Comparison of ENCODE assay signal across 23 cellular contexts in the genomic region with DNA sequence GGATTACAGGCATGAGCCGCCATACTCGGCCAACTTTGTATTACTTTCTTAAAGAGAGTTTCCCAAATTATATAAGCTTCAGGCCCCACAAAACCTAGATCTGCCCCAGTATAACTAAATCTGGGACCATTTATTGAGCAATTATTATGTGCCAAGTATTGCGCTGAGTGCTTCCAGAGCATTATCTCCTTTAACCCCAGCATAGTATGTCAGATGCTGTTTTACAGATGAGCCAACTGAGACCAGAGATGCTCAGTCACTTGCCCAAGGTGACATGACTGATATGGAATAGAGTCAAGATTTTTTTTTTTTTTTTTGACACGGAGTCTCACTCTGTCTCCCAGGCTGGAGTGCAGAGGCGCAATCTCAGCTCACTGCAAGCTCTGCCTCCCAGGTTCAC. TPM values are rescaled to one million over a fixed set of nuclear protein-coding genes. Genes with fewer than 3 reads are reported as not detected.
A peak's percentile ranks its signal among the peaks of the same experiment; 100 is the strongest.
DNase-seq lines count a peak whose midpoint lies in the region; ATAC-seq, FAIRE-seq and TF ChIP-seq lines count a peak whose summit lies in the region.
"Had no signal": no experiment of that assay in that cellular context is flagged by ENCODE, and none has a peak within 500 bp of the region (broad histone marks: within the 10 kb centered on the region; RNA-seq: fewer than 3 reads in every experiment).

No MANE protein-coding gene starts in this region.

- H3K27me3 Mint-ChIP-seq in nephron (ENCODE audit: low read depth), result peaks cover 9% of the 10 kb centered on the region
- H3K27me3 Mint-ChIP-seq in type B pancreatic cell, result no peaks in the 10 kb centered on the region
- peaks cover 25% of the 10 kb centered on the region for H3K27me3 Mint-ChIP-seq in activated CD8-positive, alpha-beta T cell treated with anti-CD3 and anti-CD28 coated beads, Interleukin-2, amount 10 ng/mL, durations not matched to agents 7 days and 5 days (ENCODE audit: low read depth)

- ATAC-seq in K562, result no peak
- ATAC-seq in activated CD8-positive, alpha-beta T cell treated with anti-CD3 and anti-CD28 coated beads, Interleukin-2, amount 10 ng/mL, durations not matched to agents 7 days and 5 days, result no peak
- ATAC-seq: HCT116 had no signal

- DNase-seq in K562 (ENCODE audit: extremely low read depth in 1 of 4, low spot score in 3 of 4) (no peak), type B pancreatic cell (ENCODE audit: extremely low spot score, unreplicated experiment) (no peak), GM19239 (ENCODE audit: insufficient read length, low spot score) (no peak), lower leg skin (ENCODE audit: low spot score in 2 of 2) (no peak)
- DNase-seq in activated CD8-positive, alpha-beta T cell treated with anti-CD3 and anti-CD28 coated beads, Interleukin-2, amount 10 ng/mL, durations not matched to agents 7 days and 5 days, result no peak
- DNase-seq: C1 segment of cervical spinal cord; CD4-positive, alpha-beta memory T cell; COR-L47; DMS53; DMS79 treated with DMSO at 0.1 percent for 48 hours; GF-D8; H9; HFFc6 had no signal

- H3K4me3 ChIP-seq in K562, result no peak overlapping the region
- no peak overlapping the region for H3K4me3 ChIP-seq in lower leg skin (ENCODE audit: low read depth, poor library complexity, severe bottlenecking)

- H3K36me3 Mint-ChIP-seq in nephron (ENCODE audit: low read depth) (no peaks in the 10 kb centered on the region), type B pancreatic cell (peaks cover 6% of the 10 kb centered on the region)
- H3K36me3 Mint-ChIP-seq in activated CD8-positive, alpha-beta T cell treated with anti-CD3 and anti-CD28 coated beads, Interleukin-2, amount 10 ng/mL, durations not matched to agents 7 days and 5 days (ENCODE audit: low read depth), result peaks cover 2% of the 10 kb centered on the region

- no peaks in the 10 kb centered on the region; the same call in 2 of the 3 replicates for H3K36me3 ChIP-seq in K562 (ENCODE audit: control insufficient read depth, insufficient read depth, low read length)

- no peaks in the 10 kb centered on the region for H3K9me3 ChIP-seq in K562 (replicated peaks; ENCODE audit: control insufficient read depth, insufficient read depth, low read depth, low read length)

- FAIRE-seq in K562 (lab: Jason Lieb, UNC) (no peak), GM19239 (lab: Jason Lieb, UNC) (no peak)
- FAIRE-seq: GM12891, GM18507 had no signal

- peak overlapping the region in 1 of 3 experiments; percentile 57 for H3K27ac Mint-ChIP-seq in nephron
- no peak overlapping the region for H3K27ac Mint-ChIP-seq in type B pancreatic cell
- H3K27ac Mint-ChIP-seq in activated CD8-positive, alpha-beta T cell treated with anti-CD3 and anti-CD28 coated beads, Interleukin-2, amount 10 ng/mL, durations not matched to agents 7 days and 5 days, result no peak overlapping the region
- H3K27ac Mint-ChIP-seq: HFFc6 had no signal

- CTCF ChIA-PET in K562 (lab: Yijun Ruan, JAX; ENCODE audit: low intra/inter-chr PET ratio), result no interaction called here
- CTCF ChIA-PET in activated CD8-positive, alpha-beta T cell treated with anti-CD3 and anti-CD28 coated beads, Interleukin-2, amount 10 ng/mL, durations not matched to agents 7 days and 5 days (lab: Charles Lee), result interaction anchor here (1.0 to 4.2 kb wide), 2 partner anchors 75 to 76 kb away, joined by 3 to 15 read pairs; no protein-coding TSS in a partner anchor

- no peaks in the 10 kb centered on the region for H3K9me3 Mint-ChIP-seq in nephron
- no peaks in the 10 kb centered on the region for H3K9me3 Mint-ChIP-seq in type B pancreatic cell
- no peaks in the 10 kb centered on the region for H3K9me3 Mint-ChIP-seq in activated CD8-positive, alpha-beta T cell treated with anti-CD3 and anti-CD28 coated beads, Interleukin-2, amount 10 ng/mL, durations not matched to agents 7 days and 5 days (ENCODE audit: insufficient read depth)
- H3K9me3 Mint-ChIP-seq: CD4-positive, alpha-beta memory T cell; H9; HFFc6 had no signal

- in situ Hi-C loops in K562 (cut with MboI), result no loop called here

- intact Hi-C loops in K562 (cut with micrococcal nuclease) (no loop called here), lower leg skin (cut with DNase I; ENCODE audit: low total_unique reads) (no loop called here)

- H3K9ac ChIP-seq in K562 (ENCODE audit: insufficient read depth in 1 of 2, low read depth in 2 of 2, low read length in 2 of 2), result no peak overlapping the region

- H3K4me2 ChIP-seq in K562 (ENCODE audit: insufficient read depth, low read length), result no peak overlapping the region

- no peak for TF ChIP-seq EP300 in K562 (IDR thresholded peaks at IDR 0.05; ENCODE audit: low read length)

- H3K4me1 Mint-ChIP-seq in nephron (peaks cover 20% of the 10 kb centered on the region), type B pancreatic cell (ENCODE audit: unreplicated experiment) (peaks cover 40% of the 10 kb centered on the region)
- peaks cover 6% of the 10 kb centered on the region for H3K4me1 Mint-ChIP-seq in activated CD8-positive, alpha-beta T cell treated with anti-CD3 and anti-CD28 coated beads, Interleukin-2, amount 10 ng/mL, durations not matched to agents 7 days and 5 days (ENCODE audit: low read depth)

- no peaks in the 10 kb centered on the region for H4K20me1 ChIP-seq in K562 (replicated peaks; ENCODE audit: control insufficient read depth, insufficient read depth, low read length)

- TF ChIP-seq POLR2A in K562 (conservative IDR thresholded peaks at IDR 0.05) (no peak), lower leg skin (IDR thresholded peaks at IDR 0.05) (no peak)

- POLR2A ChIA-PET in K562 (lab: Yijun Ruan, JAX), result interaction anchor here (0.7 kb wide), 1 partner anchor 280 kb away, joined by 3 read pairs; no protein-coding TSS in a partner anchor
- POLR2A ChIA-PET in activated CD8-positive, alpha-beta T cell treated with anti-CD3 and anti-CD28 coated beads, Interleukin-2, amount 10 ng/mL, durations not matched to agents 7 days and 5 days (lab: Charles Lee), result no interaction called here

- H3K4me1 ChIP-seq in K562 (replicated peaks in 1 of 2; ENCODE audit: control insufficient read depth in 2 of 2, insufficient read depth in 2 of 2, low read length in 2 of 2), result peaks cover 0 to 16% of the 10 kb centered on the region in 2 experiments; a peak in 2 of 5 replicates

- H2AFZ ChIP-seq in K562 (ENCODE audit: low read depth, low read length), result no peak overlapping the region

- H3K27ac ChIP-seq in K562 (ENCODE audit: extremely low read depth, low read depth, low read length), result no peak overlapping the region

- no peaks in the 10 kb centered on the region for H3K9me1 ChIP-seq in K562 (ENCODE audit: control insufficient read depth, insufficient read depth, low read length)

- no peaks in the 10 kb centered on the region; a peak in 1 of 5 replicates for H3K27me3 ChIP-seq in K562 (ENCODE audit: control insufficient read depth in 2 of 2, insufficient read depth in 2 of 2, low read length in 2 of 2)

- no peak for TF ChIP-seq RAD21 in K562 (CRISPR knock-in tag; conservative IDR thresholded peaks at IDR 0.05 in 1 of 2, IDR thresholded peaks at IDR 0.05 in 1 of 2)

- BruUV-seq in K562 (replicated peaks; lab: Mats Ljungman, UMichigan), result no TSS peak

- H3K4me3 Mint-ChIP-seq in nephron, result peak overlapping the region; percentile 25 to 74 (median 57)
- peak overlapping the region; percentile 53 for H3K4me3 Mint-ChIP-seq in type B pancreatic cell
- no peak overlapping the region for H3K4me3 Mint-ChIP-seq in activated CD8-positive, alpha-beta T cell treated with anti-CD3 and anti-CD28 coated beads, Interleukin-2, amount 10 ng/mL, durations not matched to agents 7 days and 5 days
- H3K4me3 Mint-ChIP-seq: CD4-positive, alpha-beta memory T cell; HFFc6 had no signal

- WGBS in K562 (ENCODE audit: insufficient coverage, low coverage, missing lambda C conversion rate), result 29% methylated on average over 5 of the region's 5 CpGs
- WGBS in lower leg skin, 2 donors, result 91 to 93% methylated on average over 5 of the region's 5 CpGs

- TF ChIP-seq CTCF in K562 (IDR thresholded peaks at IDR 0.05 in 2 of 3, conservative IDR thresholded peaks at IDR 0.05 in 1 of 3; ENCODE audit: insufficient read depth in 2 of 3, low read depth in 1 of 3, low read length in 3 of 3), result no peak
- TF ChIP-seq CTCF in nephron (IDR thresholded peaks at IDR 0.05; ENCODE audit: unreplicated experiment in 3 of 3), result no peak
- TF ChIP-seq CTCF in type B pancreatic cell (conservative IDR thresholded peaks at IDR 0.05), result no peak
- no peak for TF ChIP-seq CTCF in lower leg skin (IDR thresholded peaks at IDR 0.05)

- no peaks in the 10 kb centered on the region for H3K79me2 ChIP-seq in K562 (ENCODE audit: control insufficient read depth, insufficient read depth, low read length)

RNA-seq across cellular contexts. Expression of a gene that starts 1.9 kb away (rescaled TPM):
- 14.2 and 27.1 TPM in 2 replicates for total RNA-seq in K562 (2011; cell fraction: chromatin; rRNA removed; ENCODE audit: low replicate concordance)
- total RNA-seq in K562 (2011; cell fraction: nucleolus; rRNA removed), result 12.6 and 13.8 TPM in 2 replicates
- total RNA-seq in K562 (2011; cell fraction: nucleoplasm; rRNA removed), result 12.0 and 14.7 TPM in 2 replicates
- total RNA-seq in K562 (2014; rRNA removed) (3.3 and 3.5 TPM in 2 replicates), K562 (2014; rRNA removed; fragmentation: Illumina TruSeq; extraction: Trizol) (2.7 and 2.8 TPM in 2 replicates), K562 (2015; rRNA removed; fragmentation: Illumina TruSeq; extraction: Trizol) (2.5 and 3.2 TPM in 2 replicates), K562 (2021) (4.6 and 5.6 TPM in 2 replicates), type B pancreatic cell (ENCODE audit: low replicate concordance) (123 and 230 TPM in 2 replicates), lower leg skin (100 to 1,000 TPM; 181 to 244 (median 191) TPM)
- polyA plus RNA-seq in K562 (2011; rRNA removed) (3.2 and 4.7 TPM in 2 replicates), K562 (2014; fragmentation: Illumina TruSeq; extraction: Trizol) (3.4 and 4.2 TPM in 2 replicates), K562 (2014; fragmentation: Nextera tagmentation; extraction: Ambion mirVana) (under 1 TPM; 0.74 to 0.79 TPM), K562 (2014; rRNA removed) (4.1 and 6.3 TPM in 2 replicates)
- polyA plus RNA-seq in K562 (2011; cell fraction: cytosol; rRNA removed), result 2.6 and 5.3 TPM in 2 replicates
- polyA plus RNA-seq in K562 (2011; cell fraction: nucleus; rRNA removed), result 9.1 and 15.6 TPM in 2 replicates
- polyA plus RNA-seq in K562 (2012), result 3.2 and 6.6 TPM in 2 replicates
- 3.3 and 5.3 TPM in 2 replicates for polyA minus RNA-seq in K562 (2011; rRNA and poly(A)+ RNA removed)
- polyA minus RNA-seq in K562 (2011; cell fraction: cytosol; rRNA and poly(A)+ RNA removed), result 2.5 TPM in 2 replicates
- polyA minus RNA-seq in K562 (2011; cell fraction: nucleus; rRNA and poly(A)+ RNA removed), result 3.2 and 3.9 TPM in 2 replicates
- total RNA-seq in activated CD8-positive, alpha-beta T cell treated with anti-CD3 and anti-CD28 coated beads, Interleukin-2, amount 10 ng/mL, durations not matched to agents 7 days and 5 days, result 1 to 10 TPM; 2.1 to 3.0 TPM

RNA-seq across cellular contexts. Expression of a gene that starts 10.1 kb away (rescaled TPM):
- total RNA-seq in K562 (2011; cell fraction: chromatin; rRNA removed; ENCODE audit: low replicate concordance), result 10.0 and 22.8 TPM in 2 replicates
- 19.2 and 22.0 TPM in 2 replicates for total RNA-seq in K562 (2011; cell fraction: nucleolus; rRNA removed)
- 14.4 and 20.3 TPM in 2 replicates for total RNA-seq in K562 (2011; cell fraction: nucleoplasm; rRNA removed)
- total RNA-seq in K562 (2014; rRNA removed), result 4.5 and 5.5 TPM in 2 replicates
- total RNA-seq in K562 (2014; rRNA removed; fragmentation: Illumina TruSeq; extraction: Trizol), result 2.1 and 4.0 TPM in 2 replicates
- total RNA-seq in K562 (2015; rRNA removed; fragmentation: Illumina TruSeq; extraction: Trizol), result 3.9 and 5.2 TPM in 2 replicates
- total RNA-seq in K562 (2021), result 7.5 and 9.4 TPM in 2 replicates
- polyA plus RNA-seq in K562 (2011; rRNA removed), result 5.3 and 6.0 TPM in 2 replicates
- 5.6 and 10.7 TPM in 2 replicates for polyA plus RNA-seq in K562 (2011; cell fraction: cytosol; rRNA removed)
- 18.7 and 30.5 TPM in 2 replicates for polyA plus RNA-seq in K562 (2011; cell fraction: nucleus; rRNA removed)
- 8.4 and 12.5 TPM in 2 replicates for polyA plus RNA-seq in K562 (2012)
- 5.5 and 5.9 TPM in 2 replicates for polyA plus RNA-seq in K562 (2014; fragmentation: Illumina TruSeq; extraction: Trizol)
- under 1 TPM; 0.38 to 0.76 TPM for polyA plus RNA-seq in K562 (2014; fragmentation: Nextera tagmentation; extraction: Ambion mirVana)
- 5.6 and 7.1 TPM in 2 replicates for polyA plus RNA-seq in K562 (2014; rRNA removed)
- 1.1 and 4.4 TPM in 2 replicates for polyA minus RNA-seq in K562 (2011; rRNA and poly(A)+ RNA removed)
- 2.8 and 8.3 TPM in 2 replicates for polyA minus RNA-seq in K562 (2011; cell fraction: cytosol; rRNA and poly(A)+ RNA removed)
- polyA minus RNA-seq in K562 (2011; cell fraction: nucleus; rRNA and poly(A)+ RNA removed), result 2.0 and 4.3 TPM in 2 replicates
- 23.5 and 31.5 TPM in 2 replicates for total RNA-seq in type B pancreatic cell (ENCODE audit: low replicate concordance)
- total RNA-seq in activated CD8-positive, alpha-beta T cell treated with anti-CD3 and anti-CD28 coated beads, Interleukin-2, amount 10 ng/mL, durations not matched to agents 7 days and 5 days, result 10 to 100 TPM; 12.3 to 14.7 TPM
- total RNA-seq in lower leg skin, result 10 to 100 TPM; 24.2 to 41.4 (median 28.8) TPM

RNA-seq across cellular contexts. Expression of a gene that starts 29.7 kb away (rescaled TPM):
- total RNA-seq in K562 (2011; cell fraction: chromatin; rRNA removed; ENCODE audit: low replicate concordance), result 0.81 and 8.9 TPM in 2 replicates
- 7.3 and 7.9 TPM in 2 replicates for total RNA-seq in K562 (2011; cell fraction: nucleolus; rRNA removed)
- total RNA-seq in K562 (2011; cell fraction: nucleoplasm; rRNA removed), result 6.0 and 8.4 TPM in 2 replicates
- total RNA-seq in K562 (2014; rRNA removed) (15.8 and 18.1 TPM in 2 replicates), K562 (2014; rRNA removed; fragmentation: Illumina TruSeq; extraction: Trizol) (2.0 and 3.0 TPM in 2 replicates), K562 (2015; rRNA removed; fragmentation: Illumina TruSeq; extraction: Trizol) (9.0 and 9.6 TPM in 2 replicates), K562 (2021) (17.2 and 17.4 TPM in 2 replicates), type B pancreatic cell (ENCODE audit: low replicate concordance) (3.3 and 5.4 TPM in 2 replicates), lower leg skin (1 to 10 TPM; 1.6 to 3.8 (median 1.9) TPM)
- polyA plus RNA-seq in K562 (2011; rRNA removed) (3.3 and 5.8 TPM in 2 replicates), K562 (2014; fragmentation: Illumina TruSeq; extraction: Trizol) (3.1 and 9.3 TPM in 2 replicates), K562 (2014; fragmentation: Nextera tagmentation; extraction: Ambion mirVana) (1 to 10 TPM in 1 of 2 experiments, under 1 TPM in 1; 0.55 to 1.5 TPM), K562 (2014; rRNA removed) (17.8 and 20.0 TPM in 2 replicates)
- 3.3 and 24.0 TPM in 2 replicates for polyA plus RNA-seq in K562 (2011; cell fraction: cytosol; rRNA removed)
- polyA plus RNA-seq in K562 (2011; cell fraction: nucleus; rRNA removed), result 8.7 and 33.8 TPM in 2 replicates
- polyA plus RNA-seq in K562 (2012), result 23.3 and 34.1 TPM in 2 replicates
- 0.21 and 1.8 TPM in 2 replicates for polyA minus RNA-seq in K562 (2011; rRNA and poly(A)+ RNA removed)
- polyA minus RNA-seq in K562 (2011; cell fraction: cytosol; rRNA and poly(A)+ RNA removed), result 1.5 and 6.7 TPM in 2 replicates
- 1.00 and 1.8 TPM in 2 replicates for polyA minus RNA-seq in K562 (2011; cell fraction: nucleus; rRNA and poly(A)+ RNA removed)
- not detected for total RNA-seq in activated CD8-positive, alpha-beta T cell treated with anti-CD3 and anti-CD28 coated beads, Interleukin-2, amount 10 ng/mL, durations not matched to agents 7 days and 5 days
- total RNA-seq: A172, A673, Daoy, G401, H4 had no signal
- polyA plus RNA-seq: BJ; CD4-positive, alpha-beta memory T cell had no signal

RNA-seq across cellular contexts. Expression of a gene that starts 32.4 kb away (rescaled TPM):
- total RNA-seq in K562 (2011; cell fraction: chromatin; rRNA removed; ENCODE audit: low replicate concordance), result 17.7 and 44.9 TPM in 2 replicates
- total RNA-seq in K562 (2011; cell fraction: nucleolus; rRNA removed), result 41.2 and 48.0 TPM in 2 replicates
- 37.9 and 44.1 TPM in 2 replicates for total RNA-seq in K562 (2011; cell fraction: nucleoplasm; rRNA removed)
- total RNA-seq in K562 (2014; rRNA removed) (80.6 and 95.1 TPM in 2 replicates), K562 (2014; rRNA removed; fragmentation: Illumina TruSeq; extraction: Trizol) (58.3 and 61.3 TPM in 2 replicates), K562 (2015; rRNA removed; fragmentation: Illumina TruSeq; extraction: Trizol) (66.3 and 70.2 TPM in 2 replicates), K562 (2021) (65.7 and 67.9 TPM in 2 replicates), type B pancreatic cell (ENCODE audit: low replicate concordance) (39.8 and 67.2 TPM in 2 replicates), lower leg skin (10 to 100 TPM; 42.8 to 82.0 (median 59.7) TPM)
- polyA plus RNA-seq in K562 (2011; rRNA removed) (60.8 and 81.8 TPM in 2 replicates), K562 (2014; fragmentation: Illumina TruSeq; extraction: Trizol) (114 and 142 TPM in 2 replicates), K562 (2014; fragmentation: Nextera tagmentation; extraction: Ambion mirVana) (10 to 100 TPM; 70.5 to 78.9 TPM), K562 (2014; rRNA removed) (103 and 135 TPM in 2 replicates)
- 63.1 and 98.3 TPM in 2 replicates for polyA plus RNA-seq in K562 (2011; cell fraction: cytosol; rRNA removed)
- polyA plus RNA-seq in K562 (2011; cell fraction: nucleus; rRNA removed), result 42.4 and 82.9 TPM in 2 replicates
- polyA plus RNA-seq in K562 (2012), result 80.4 and 82.0 TPM in 2 replicates
- 14.3 and 24.3 TPM in 2 replicates for polyA minus RNA-seq in K562 (2011; rRNA and poly(A)+ RNA removed)
- 11.5 and 25.5 TPM in 2 replicates for polyA minus RNA-seq in K562 (2011; cell fraction: cytosol; rRNA and poly(A)+ RNA removed)
- 19.3 and 20.3 TPM in 2 replicates for polyA minus RNA-seq in K562 (2011; cell fraction: nucleus; rRNA and poly(A)+ RNA removed)
- 10 to 100 TPM; 44.0 to 44.6 TPM for total RNA-seq in activated CD8-positive, alpha-beta T cell treated with anti-CD3 and anti-CD28 coated beads, Interleukin-2, amount 10 ng/mL, durations not matched to agents 7 days and 5 days

RNA-seq across cellular contexts. Expression of a gene that starts 32.8 kb away (rescaled TPM):
- total RNA-seq in K562 (2011; cell fraction: chromatin; rRNA removed; ENCODE audit: low replicate concordance), result 3.6 and 11.8 TPM in 2 replicates
- 6.8 and 7.2 TPM in 2 replicates for total RNA-seq in K562 (2011; cell fraction: nucleolus; rRNA removed)
- total RNA-seq in K562 (2011; cell fraction: nucleoplasm; rRNA removed), result 5.1 and 6.0 TPM in 2 replicates
- total RNA-seq in K562 (2014; rRNA removed), result 0.82 and 1.2 TPM in 2 replicates
- total RNA-seq in K562 (2014; rRNA removed; fragmentation: Illumina TruSeq; extraction: Trizol), result 0.29 and 0.33 TPM in 2 replicates
- total RNA-seq in K562 (2015; rRNA removed; fragmentation: Illumina TruSeq; extraction: Trizol), result 0.98 and 1.4 TPM in 2 replicates
- total RNA-seq in K562 (2021), result 1.1 and 1.4 TPM in 2 replicates
- polyA plus RNA-seq in K562 (2011; rRNA removed), result 0.58 and 0.67 TPM in 2 replicates
- 0.34 and 0.92 TPM in 2 replicates for polyA plus RNA-seq in K562 (2011; cell fraction: cytosol; rRNA removed)
- polyA plus RNA-seq in K562 (2011; cell fraction: nucleus; rRNA removed), result 3.7 and 7.7 TPM in 2 replicates
- 1.4 and 3.2 TPM in 2 replicates for polyA plus RNA-seq in K562 (2012)
- polyA plus RNA-seq in K562 (2014; fragmentation: Illumina TruSeq; extraction: Trizol), result 0.65 and 0.73 TPM in 2 replicates
- polyA plus RNA-seq in K562 (2014; fragmentation: Nextera tagmentation; extraction: Ambion mirVana), result not detected
- polyA plus RNA-seq in K562 (2014; rRNA removed), result 0.86 and 1.4 TPM in 2 replicates
- 0.33 and 0.53 TPM in 2 replicates for polyA minus RNA-seq in K562 (2011; rRNA and poly(A)+ RNA removed)
- not detected in 2 replicates for polyA minus RNA-seq in K562 (2011; cell fraction: cytosol; rRNA and poly(A)+ RNA removed)
- polyA minus RNA-seq in K562 (2011; cell fraction: nucleus; rRNA and poly(A)+ RNA removed), result 1.6 and 2.2 TPM in 2 replicates
- total RNA-seq in type B pancreatic cell (ENCODE audit: low replicate concordance), result 1.5 and 2.4 TPM in 2 replicates
- 1 to 10 TPM; 1.3 to 1.8 TPM for total RNA-seq in activated CD8-positive, alpha-beta T cell treated with anti-CD3 and anti-CD28 coated beads, Interleukin-2, amount 10 ng/mL, durations not matched to agents 7 days and 5 days
- 1 to 10 TPM in 1 of 4 donors, under 1 TPM in 2, not detected in 1; 0.44 to 3.8 (median 0.62) TPM for total RNA-seq in lower leg skin
- total RNA-seq: Daoy had no signal
